Comparison of ENCODE assay signal across 20 cellular contexts in the genomic region with DNA sequence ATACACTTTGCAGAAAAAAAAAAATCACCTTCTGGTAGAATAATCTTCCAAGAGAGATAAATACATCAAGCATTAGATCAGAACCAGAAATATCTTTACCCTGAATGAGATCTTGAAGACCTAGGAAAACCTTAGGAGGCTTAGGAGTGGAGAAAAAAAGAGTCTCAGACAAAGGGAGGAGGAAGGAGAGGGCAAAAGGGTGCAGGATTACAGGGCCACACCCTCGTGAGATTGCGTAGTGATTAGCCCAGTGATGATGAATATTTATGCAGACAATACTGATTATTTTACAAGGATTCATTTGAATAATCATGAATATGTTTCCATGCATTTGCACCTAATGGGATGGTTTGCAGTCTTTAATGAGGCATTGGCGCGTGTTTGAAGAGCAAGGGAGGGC.
"Had no signal": no experiment of that assay in that cellular context is flagged by ENCODE, and none has a peak within 500 bp of the region (broad histone marks: within the 10 kb centered on the region; RNA-seq: fewer than 3 reads in every experiment).

No MANE protein-coding gene starts in this region.

- H3K9me3 Mint-ChIP-seq: activated CD4-positive, alpha-beta T cell treated with anti-CD3 and anti-CD28 coated beads, Interleukin-2, amount 10 ng/mL, durations not matched to agents 7 days and 5 days; activated naive CD8-positive, alpha-beta T cell treated with anti-CD3 and anti-CD28 coated beads, Interleukin-2, amount 10 ng/mL, durations not matched to agents 7 days and 5 days; central memory CD8-positive, alpha-beta T cell; natural killer cell; stimulated activated naive B cell treated with anti-CD40 and anti-IgM and Interleukin-4, amounts not matched to agents 10 μg/mL and 1 μg/mL and 100 μg/mL, for 72 hours had no signal

- H3K27me3 ChIP-seq: brain microvascular endothelial cell, thyroid gland had no signal

- H3K27ac ChIP-seq: brain microvascular endothelial cell, coronary artery, prostate gland, thyroid gland had no signal

- H3K9me3 ChIP-seq: heart right ventricle, prostate gland, thyroid gland had no signal

- H3K4me3 Mint-ChIP-seq: activated CD4-positive, alpha-beta T cell treated with anti-CD3 and anti-CD28 coated beads, Interleukin-2, amount 10 ng/mL, durations not matched to agents 7 days and 5 days; activated naive CD8-positive, alpha-beta T cell treated with anti-CD3 and anti-CD28 coated beads, Interleukin-2, amount 10 ng/mL, durations not matched to agents 7 days and 5 days; natural killer cell had no signal

- H3K36me3 ChIP-seq: brain microvascular endothelial cell, heart right ventricle, prostate gland, thyroid gland had no signal

- H3K4me1 Mint-ChIP-seq: activated CD4-positive, alpha-beta T cell treated with anti-CD3 and anti-CD28 coated beads, Interleukin-2, amount 10 ng/mL, durations not matched to agents 7 days and 5 days; activated naive CD8-positive, alpha-beta T cell treated with anti-CD3 and anti-CD28 coated beads, Interleukin-2, amount 10 ng/mL, durations not matched to agents 7 days and 5 days had no signal

- H3K4me1 ChIP-seq: prostate gland had no signal

- ATAC-seq: heart right ventricle; left lobe of liver; natural killer cell; sciatic nerve; stimulated activated naive B cell treated with anti-CD40 and anti-IgM and Interleukin-4, amounts not matched to agents 10 μg/mL and 1 μg/mL and 100 μg/mL, for 72 hours had no signal

- H3K27ac Mint-ChIP-seq: activated CD4-positive, alpha-beta T cell treated with anti-CD3 and anti-CD28 coated beads, Interleukin-2, amount 10 ng/mL, durations not matched to agents 7 days and 5 days; activated naive CD8-positive, alpha-beta T cell treated with anti-CD3 and anti-CD28 coated beads, Interleukin-2, amount 10 ng/mL, durations not matched to agents 7 days and 5 days; natural killer cell; stimulated activated naive B cell treated with anti-CD40 and anti-IgM and Interleukin-4, amounts not matched to agents 10 μg/mL and 1 μg/mL and 100 μg/mL, for 72 hours had no signal

- H3K36me3 Mint-ChIP-seq: activated naive CD8-positive, alpha-beta T cell treated with anti-CD3 and anti-CD28 coated beads, Interleukin-2, amount 10 ng/mL, durations not matched to agents 7 days and 5 days; natural killer cell had no signal

- DNase-seq: activated CD4-positive, alpha-beta T cell treated with anti-CD3 and anti-CD28 coated beads, Interleukin-2, amount 10 ng/mL, durations not matched to agents 7 days and 5 days; activated CD4-positive, CD25-positive, alpha-beta regulatory T cell; activated CD8-positive, alpha-beta memory T cell treated with anti-CD3 and anti-CD28 coated beads, Interleukin-2, amount 50 U/mL, for 48 hours; activated gamma-delta T cell treated with Interleukin-2 at 50 U/mL for 16 hours; activated naive CD8-positive, alpha-beta T cell treated with anti-CD3 and anti-CD28 coated beads, Interleukin-2, amount 10 ng/mL, durations not matched to agents 7 days and 5 days; brain microvascular endothelial cell; effector CD4-positive, alpha-beta T cell; foreskin melanocyte; heart right ventricle; natural killer cell; occipital lobe; stimulated activated CD4-positive, alpha-beta T cell treated with anti-CD3 and anti-CD28 coated beads, Interleukin-12 subunit alpha, Interleukin-12 subunit beta, amount 100 ng/mL, for 4 hours; stimulated activated naive B cell treated with anti-CD40 and anti-IgM and Interleukin-4, amounts not matched to agents 10 μg/mL and 1 μg/mL and 100 μg/mL, for 72 hours; T-helper 2 cell; thyroid gland had no signal

- H3K4me3 ChIP-seq: coronary artery, heart right ventricle, prostate gland, thyroid gland had no signal
